In genomic region chr14:88823968-88824313, GRCh38 we compare ENCODE assay signal across 8 cellular contexts. TPM values are rescaled to one million over a fixed set of nuclear protein-coding genes. Genes with fewer than 3 reads are reported as not detected.
A peak's percentile ranks its signal among the peaks of the same experiment; 100 is the strongest.
DNase-seq lines count a peak whose midpoint lies in the region; ATAC-seq and TF ChIP-seq lines count a peak whose summit lies in the region.

No MANE protein-coding gene starts in this region.

- no peak for DNase-seq in CD4-positive, alpha-beta memory T cell
- DNase-seq in GM23338 (ENCODE audit: low spot score) (no peak), SJCRH30 (no peak), pons (ENCODE audit: low spot score) (no peak), NCI-H2081 (lab: John Stamatoyannopoulos, UW) (no peak)
- DNase-seq in stimulated activated naive B cell treated with anti-CD40 and anti-IgM and Interleukin-4, amounts not matched to agents 10 μg/mL and 1 μg/mL and 100 μg/mL, for 72 hours = no peak

- H3K36me3 Mint-ChIP-seq in CD4-positive, alpha-beta memory T cell = peaks cover 0 to 1% of the 10 kb centered on the region in 2 donors
- H3K36me3 Mint-ChIP-seq in GM23338 (ENCODE audit: low read depth) = no peaks in the 10 kb centered on the region
- H3K36me3 Mint-ChIP-seq in stimulated activated naive B cell treated with anti-CD40 and anti-IgM and Interleukin-4, amounts not matched to agents 10 μg/mL and 1 μg/mL and 100 μg/mL, for 72 hours = no peaks in the 10 kb centered on the region

- H3K9me3 Mint-ChIP-seq in CD4-positive, alpha-beta memory T cell = no peaks in the 10 kb centered on the region
- no peaks in the 10 kb centered on the region for H3K9me3 Mint-ChIP-seq in GM23338
- H3K9me3 Mint-ChIP-seq in stimulated activated naive B cell treated with anti-CD40 and anti-IgM and Interleukin-4, amounts not matched to agents 10 μg/mL and 1 μg/mL and 100 μg/mL, for 72 hours = no peaks in the 10 kb centered on the region

- H3K4me3 Mint-ChIP-seq in CD4-positive, alpha-beta memory T cell = peak overlapping the region; percentile 86 to 95 (median 90)
- peak overlapping the region; percentile 93 for H3K4me3 Mint-ChIP-seq in GM23338
- peak overlapping the region; percentile 81 to 97 for H3K4me3 Mint-ChIP-seq in stimulated activated naive B cell treated with anti-CD40 and anti-IgM and Interleukin-4, amounts not matched to agents 10 μg/mL and 1 μg/mL and 100 μg/mL, for 72 hours

- ATAC-seq in GM23338 (no peak), gastroesophageal sphincter (no peak), HG02840 (IDR thresholded peaks at IDR 0.05; ENCODE audit: low FRiP score, unreplicated experiment) (no peak)
- ATAC-seq in stimulated activated naive B cell treated with anti-CD40 and anti-IgM and Interleukin-4, amounts not matched to agents 10 μg/mL and 1 μg/mL and 100 μg/mL, for 72 hours (replicated peaks) = peak; percentile 0 to 5

- TF ChIP-seq POLR2A in gastroesophageal sphincter (IDR thresholded peaks at IDR 0.05) = no peak

- peaks cover 5 to 14% (median 11%) of the 10 kb centered on the region in 4 donors for H3K4me1 Mint-ChIP-seq in CD4-positive, alpha-beta memory T cell
- peaks cover 8% of the 10 kb centered on the region for H3K4me1 Mint-ChIP-seq in GM23338
- peaks cover 9 to 14% of the 10 kb centered on the region in 2 donors for H3K4me1 Mint-ChIP-seq in stimulated activated naive B cell treated with anti-CD40 and anti-IgM and Interleukin-4, amounts not matched to agents 10 μg/mL and 1 μg/mL and 100 μg/mL, for 72 hours

- no peaks in the 10 kb centered on the region for H3K9me2 ChIP-seq in GM23338 (ENCODE audit: insufficient read depth)

- peak overlapping the region; percentile 85 for H3K4me2 ChIP-seq in GM23338

- CTCF ChIA-PET in CD4-positive, alpha-beta memory T cell (lab: Charles Lee; ENCODE audit: partially characterized antibody) = interaction anchor here (0.9 to 1.8 kb wide), 2 partner anchors 31 to 32 kb away, joined by 3 to 6 read pairs; partner anchors contain the start of gene EML5

- H3K27me3 ChIP-seq in CD4-positive, alpha-beta memory T cell (ENCODE audit: insufficient read depth, low read length) = no peaks in the 10 kb centered on the region
- H3K27me3 ChIP-seq in GM23338 (ENCODE audit: insufficient read depth) (no peaks in the 10 kb centered on the region), SJCRH30 (0 out of 2 replicates have a peak, but pooled peaks cover 5% of the 10 kb centered on the region), gastroesophageal sphincter (no peaks in the 10 kb centered on the region)

- POLR2A ChIA-PET in CD4-positive, alpha-beta memory T cell (lab: Charles Lee; ENCODE audit: partially characterized antibody) = interaction anchor here (0.7 to 2.2 kb wide), 5 partner anchors 12 to 1132 kb away, joined by 3 to 28 read pairs (median 3); partner anchors contain the start of genes EML5, GALC and TDP1

- no peaks in the 10 kb centered on the region for H3K36me3 ChIP-seq in CD4-positive, alpha-beta memory T cell (ENCODE audit: insufficient read depth, low read length)
- H3K36me3 ChIP-seq in GM23338 (ENCODE audit: insufficient read depth) (no peaks in the 10 kb centered on the region), SJCRH30 (no peaks in the 10 kb centered on the region), gastroesophageal sphincter (no peaks in the 10 kb centered on the region)

- intact Hi-C loops in CD4-positive, alpha-beta memory T cell (cut with micrococcal nuclease) = loop anchor here (1.0 to 10.0 kb wide), 4 partner anchors 32 to 1507 kb away; partner anchors contain the start of genes EFCAB11, EML5, NRDE2 and TDP1

- H3K79me2 ChIP-seq in GM23338 (replicated peaks; ENCODE audit: insufficient read depth) = 0 out of 2 replicates have a peak, but pooled peaks cover 5% of the 10 kb centered on the region

- TF ChIP-seq CTCF in GM23338 (conservative IDR thresholded peaks at IDR 0.05; ENCODE audit: low read depth in 2 of 2) (no peak), gastroesophageal sphincter (IDR thresholded peaks at IDR 0.05) (no peak)

- H3F3A ChIP-seq in GM23338 (replicated peaks; ENCODE audit: low read depth) = no peaks in the 10 kb centered on the region

- 4 to 10% methylated on average over 5 to 6 of the region's 9 CpGs for WGBS in gastroesophageal sphincter (ENCODE audit: low coverage in 1 of 2), 2 donors

- H3K9me3 ChIP-seq in CD4-positive, alpha-beta memory T cell (ENCODE audit: control insufficient read depth in 1 of 2, low read length in 2 of 2) = no peaks in the 10 kb centered on the region
- H3K9me3 ChIP-seq in SJCRH30 (replicated peaks) (no peaks in the 10 kb centered on the region), gastroesophageal sphincter (no peaks in the 10 kb centered on the region)

- H2AFZ ChIP-seq in GM23338 = peak overlapping the region; percentile 96

- peak overlapping the region; percentile 60 to 67 for H3K4me3 ChIP-seq in CD4-positive, alpha-beta memory T cell (ENCODE audit: low read length in 2 of 2)
- peak overlapping the region; percentile 71 for H3K4me3 ChIP-seq in GM23338
- peak overlapping the region; percentile 64 for H3K4me3 ChIP-seq in SJCRH30
- peak overlapping the region; percentile 58 to 66 for H3K4me3 ChIP-seq in gastroesophageal sphincter

- no peak for TF ChIP-seq EP300 in gastroesophageal sphincter (IDR thresholded peaks at IDR 0.05)

- H3K4me1 ChIP-seq in CD4-positive, alpha-beta memory T cell (ENCODE audit: insufficient read depth, low read length) = peaks cover 11% of the 10 kb centered on the region
- peaks cover 6% of the 10 kb centered on the region for H3K4me1 ChIP-seq in GM23338 (ENCODE audit: insufficient read depth)
- peaks cover 3% of the 10 kb centered on the region; the same call in 1 of the 2 replicates for H3K4me1 ChIP-seq in SJCRH30
- peaks cover 0 to 26% (median 0%) of the 10 kb centered on the region in 3 donors for H3K4me1 ChIP-seq in gastroesophageal sphincter

- peaks cover 3 to 12% of the 10 kb centered on the region in 2 donors for H3K27me3 Mint-ChIP-seq in CD4-positive, alpha-beta memory T cell
- no peaks in the 10 kb centered on the region for H3K27me3 Mint-ChIP-seq in GM23338 (ENCODE audit: insufficient read depth, low read depth, poor library complexity)
- peaks cover 11 to 21% of the 10 kb centered on the region in 2 donors for H3K27me3 Mint-ChIP-seq in stimulated activated naive B cell treated with anti-CD40 and anti-IgM and Interleukin-4, amounts not matched to agents 10 μg/mL and 1 μg/mL and 100 μg/mL, for 72 hours

- no peaks in the 10 kb centered on the region for H4K20me1 ChIP-seq in GM23338 (replicated peaks; ENCODE audit: insufficient read depth)

- H3K27ac ChIP-seq in CD4-positive, alpha-beta memory T cell (ENCODE audit: low read depth, low read length) = peak overlapping the region; percentile 66
- H3K27ac ChIP-seq in GM23338 (ENCODE audit: low read depth) = no peak overlapping the region
- H3K27ac ChIP-seq in SJCRH30 = peak overlapping the region; percentile 89
- H3K27ac ChIP-seq in gastroesophageal sphincter = peak overlapping the region; percentile 12 to 87 (median 82)

- H3K27ac Mint-ChIP-seq in CD4-positive, alpha-beta memory T cell = peak overlapping the region; percentile 97 to 100 (median 99)
- peak overlapping the region; percentile 100 for H3K27ac Mint-ChIP-seq in GM23338
- peak overlapping the region; percentile 100 for H3K27ac Mint-ChIP-seq in stimulated activated naive B cell treated with anti-CD40 and anti-IgM and Interleukin-4, amounts not matched to agents 10 μg/mL and 1 μg/mL and 100 μg/mL, for 72 hours

TF ChIP-seq in GM23338, 12 proteins besides CTCF, POLR2A, EP300 and RAD21 (continues in another document):
- TF ChIP-seq JUNB (IDR thresholded peaks at IDR 0.05; ENCODE audit: unreplicated experiment) (no peak), ZNF331 (CRISPR knock-in tag; IDR thresholded peaks at IDR 0.05; ENCODE audit: low read depth) (no peak), STAT1 (IDR thresholded peaks at IDR 0.05; ENCODE audit: unreplicated experiment) (no peak), CREB1 (CRISPR knock-in tag; IDR thresholded peaks at IDR 0.05; ENCODE audit: low read depth) (no peak), NANOG (IDR thresholded peaks at IDR 0.05; ENCODE audit: borderline replicate concordance) (no peak), ETS1 (IDR thresholded peaks at IDR 0.05) (no peak), EZH2 (IDR thresholded peaks at IDR 0.05; ENCODE audit: low read depth, unreplicated experiment) (no peak)

RNA-seq across cellular contexts. Expression of gene TTC8, which starts 0.5 kb away (rescaled TPM):
- 1 to 10 TPM; 1.4 to 1.5 TPM for total RNA-seq in CD4-positive, alpha-beta memory T cell
- polyA plus RNA-seq in CD4-positive, alpha-beta memory T cell = 1 to 10 TPM; 1.2 to 1.5 TPM
- 10.5 and 15.0 TPM in 2 replicates for total RNA-seq in GM23338 (2014; rRNA removed; shearing (Covaris generic))
- 7.1 and 7.5 TPM in 2 replicates for polyA plus RNA-seq in GM23338 (2016; fragmentation: Nextera tagmentation; extraction: Ambion mirVana)
- total RNA-seq in SJCRH30 (2014; rRNA removed; shearing (Covaris generic)) = 9.4 and 10.5 TPM in 2 replicates
- 10 to 100 TPM; 17.0 to 35.3 (median 24.8) TPM for total RNA-seq in gastroesophageal sphincter

RNA-seq across cellular contexts. Expression of gene EML5, which starts 31.2 kb away (rescaled TPM):
- total RNA-seq in CD4-positive, alpha-beta memory T cell = 1 to 10 TPM; 5.5 to 5.6 TPM
- under 1 TPM; 0.46 to 0.79 TPM for polyA plus RNA-seq in CD4-positive, alpha-beta memory T cell
- 1.0 and 1.6 TPM in 2 replicates for total RNA-seq in GM23338 (2014; rRNA removed; shearing (Covaris generic))
- polyA plus RNA-seq in GM23338 (2016; fragmentation: Nextera tagmentation; extraction: Ambion mirVana) = 0.16 and 0.18 TPM in 2 replicates
- total RNA-seq in SJCRH30 (2014; rRNA removed; shearing (Covaris generic)) = 0.03 and 0.06 TPM in 2 replicates
- 1 to 10 TPM; 3.9 to 6.7 (median 4.5) TPM for total RNA-seq in gastroesophageal sphincter

Comparison
In these comparisons a context has a peak if more than half of its experiments do, and no peak if none do; other contexts are left out.
1. ATAC-seq: peak in stimulated activated naive B cell treated with anti-CD40 and anti-IgM and Interleukin-4, amounts not matched to agents 10 μg/mL and 1 μg/mL and 100 μg/mL, for 72 hours (2 of 2); none in GM23338 (single experiment), gastroesophageal sphincter (single experiment) and HG02840 (single experiment).
2. Peak in every context shown above with its lines, with median percentiles within 50 percentile points of each other: H3K4me3 ChIP-seq, H3K27ac Mint-ChIP-seq and H3K4me3 Mint-ChIP-seq.